Comparison of ENCODE assay signal across 20 cellular contexts in genomic region chr6:42400031-42400760, GRCh38.
"Had no signal": no experiment of that assay in that cellular context is flagged by ENCODE, and none has a peak within 500 bp of the region (broad histone marks: within the 10 kb centered on the region; RNA-seq: fewer than 3 reads in every experiment).

No MANE protein-coding gene starts in this region.

- H3K27ac Mint-ChIP-seq: mesothelial cell of epicardium had no signal

- H3K27ac ChIP-seq: coronary artery, neutrophil, tibial nerve, uterus had no signal

- H3K27me3 Mint-ChIP-seq: brain; central memory CD8-positive, alpha-beta T cell had no signal

- H3K4me3 Mint-ChIP-seq: brain, mesothelial cell of epicardium had no signal

- H3K9me3 Mint-ChIP-seq: activated naive CD4-positive, alpha-beta T cell treated with anti-CD3 and anti-CD28 coated beads, Interleukin-2, amount 50 U/mL, for 72 hours; brain; central memory CD8-positive, alpha-beta T cell; mesothelial cell of epicardium had no signal

- H3K36me3 Mint-ChIP-seq: mesothelial cell of epicardium had no signal

- ATAC-seq: activated CD4-positive, CD25-positive, alpha-beta regulatory T cell treated with anti-CD3 and anti-CD28 coated beads, Interleukin-2, amount 50 U/mL, for 24 hours; activated naive CD4-positive, alpha-beta T cell treated with anti-CD3 and anti-CD28 coated beads, Interleukin-2, amount 50 U/mL, for 72 hours had no signal

- DNase-seq: activated CD4-positive, alpha-beta T cell treated with anti-CD3 and anti-CD28 coated beads, Interleukin-2, amount 50 U/mL, for 1 hour; amygdala; effector CD4-positive, alpha-beta T cell; foreskin fibroblast; hippocampal formation; posterior cingulate gyrus; retina; stimulated activated CD4-positive, alpha-beta T cell treated with anti-CD3 and anti-CD28 coated beads, Interleukin-2, amount 100 ng/mL, for 48 hours; stimulated activated naive CD4-positive, alpha-beta T cell treated with Interleukin-2 at 50 U/mL for 16 hours; substantia nigra; T-helper 9 cell; uterus had no signal
